2 cellular contexts compared by ENCODE assay signal in genomic region chr13:40434516-40435397, GRCh38.
TF ChIP-seq lines count a peak whose summit lies in the region.

No MANE protein-coding gene starts in this region.

TF ChIP-seq in GM12891, 5 proteins besides CTCF, POLR2A, EP300 and RAD21 (continued from another document):
- TF ChIP-seq PAX5 (IDR thresholded peaks at IDR 0.05; ENCODE audit: insufficient read depth, low read length, severe bottlenecking) (no peak), POU2F2 (IDR thresholded peaks at IDR 0.05; ENCODE audit: low read depth, low read length) (no peak), POLR2AphosphoS5 (IDR thresholded peaks at IDR 0.05; ENCODE audit: low read depth, low read length) (no peak), SPI1 (IDR thresholded peaks at IDR 0.05; ENCODE audit: low read depth, low read length) (no peak)

TF ChIP-seq in IMR-90, 13 proteins besides CTCF, POLR2A, EP300 and RAD21 (continued from another document):
- TF ChIP-seq NFE2L2 (IDR thresholded peaks at IDR 0.05; ENCODE audit: low read depth, low read length) (no peak), BHLHE40 (IDR thresholded peaks at IDR 0.05; ENCODE audit: low read depth, low read length) (no peak), ELK1 (IDR thresholded peaks at IDR 0.05; ENCODE audit: borderline replicate concordance, low read depth, low read length) (no peak), RFX5 (IDR thresholded peaks at IDR 0.05; ENCODE audit: low read depth, low read length) (no peak), CEBPB (IDR thresholded peaks at IDR 0.05; ENCODE audit: low read depth, low read length) (no peak), MAFK (IDR thresholded peaks at IDR 0.05; ENCODE audit: low read depth, low read length) (no peak), USF2 (IDR thresholded peaks at IDR 0.05; ENCODE audit: low read depth, low read length) (no peak), MXI1 (IDR thresholded peaks at IDR 0.05; ENCODE audit: borderline replicate concordance, low read depth, low read length) (no peak), SMC3 (IDR thresholded peaks at IDR 0.05; ENCODE audit: low read depth, low read length) (no peak), CHD1 (IDR thresholded peaks at IDR 0.05; ENCODE audit: low read depth, low read length) (no peak), MAZ (IDR thresholded peaks at IDR 0.05; ENCODE audit: borderline replicate concordance, low read depth, low read length) (no peak), FOS (IDR thresholded peaks at IDR 0.05; ENCODE audit: low read depth, low read length) (no peak)
